Comparison of ENCODE assay signal across 26 cellular contexts in the genomic region with DNA sequence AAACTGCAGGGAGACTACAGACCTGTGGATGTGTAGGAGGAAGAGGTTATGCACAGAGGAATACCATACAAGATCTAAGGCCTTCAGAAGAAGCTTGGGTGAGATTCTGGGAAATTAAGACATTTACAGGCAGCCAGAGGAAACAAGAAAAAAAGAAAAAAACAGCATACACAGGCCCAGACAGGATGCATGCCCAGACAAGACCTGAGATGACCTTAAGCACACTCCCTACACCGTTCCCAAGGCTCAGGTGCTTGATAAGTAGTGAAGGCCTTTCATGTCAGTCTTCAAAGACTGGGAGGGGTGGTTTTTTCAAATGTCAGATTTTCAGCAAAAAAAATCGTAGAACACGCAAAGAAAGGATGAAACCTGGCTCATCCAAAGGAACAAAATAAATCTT.
"Had no signal": no experiment of that assay in that cellular context is flagged by ENCODE, and none has a peak within 500 bp of the region (broad histone marks: within the 10 kb centered on the region; RNA-seq: fewer than 3 reads in every experiment).

No MANE protein-coding gene starts in this region.

- H3K9ac ChIP-seq: neural progenitor cell, parathyroid adenoma had no signal

- H3K27ac ChIP-seq: colonic mucosa, gastroesophageal sphincter, heart left ventricle, hepatocyte, left lung, neural progenitor cell, parathyroid adenoma, right lobe of liver, thoracic aorta, tibial nerve, vagina had no signal

- H3K4me3 Mint-ChIP-seq: dendritic cell treated with granulocyte-macrophage colony-stimulating factor and Interleukin-4, amounts not matched to agents 40 ng/mL and 50 ng/mL, for 4 days; nephron; neural progenitor cell; stimulated activated naive B cell treated with anti-CD40 and anti-IgM and Interleukin-4, amounts not matched to agents 10 μg/mL and 1 μg/mL and 100 μg/mL, for 72 hours; stimulated activated naive CD8-positive, alpha-beta T cell treated with anti-CD3 and anti-CD28 coated beads, Interleukin-15, Interleukin-2, amounts not matched to agents 100 ng/mL and 50 ng/mL, for 24 hours had no signal

- DNase-seq: colonic mucosa; effector CD8-positive, alpha-beta T cell; erythroblast; heart left ventricle; left cardiac atrium; left lung; mesendoderm; midbrain; naive thymus-derived CD4-positive, alpha-beta T cell; right lobe of liver; small intestine; stimulated activated CD4-positive, alpha-beta T cell treated with anti-CD3 and anti-CD28 coated beads, Interleukin-15, amount 100 ng/mL, for 24 hours; stimulated activated CD4-positive, alpha-beta T cell treated with anti-CD3 and anti-CD28 coated beads, Interleukin-2, amount 100 ng/mL, for 48 hours; stimulated activated naive B cell treated with anti-CD40 and anti-IgM and Interleukin-4, amounts not matched to agents 10 μg/mL and 1 μg/mL and 100 μg/mL, for 72 hours had no signal

- ATAC-seq: gastroesophageal sphincter; heart left ventricle; left cardiac atrium; left lung; naive thymus-derived CD4-positive, alpha-beta T cell; right lobe of liver; stimulated activated naive B cell treated with anti-CD40 and anti-IgM and Interleukin-4, amounts not matched to agents 10 μg/mL and 1 μg/mL and 100 μg/mL, for 72 hours had no signal

- H3K79me2 ChIP-seq: hepatocyte, parathyroid adenoma had no signal

- H3K36me3 ChIP-seq: colonic mucosa, gastroesophageal sphincter, heart left ventricle, left lung, right lobe of liver, thoracic aorta, vagina had no signal

- H3K4me1 Mint-ChIP-seq: nephron; neural progenitor cell; stimulated activated naive B cell treated with anti-CD40 and anti-IgM and Interleukin-4, amounts not matched to agents 10 μg/mL and 1 μg/mL and 100 μg/mL, for 72 hours had no signal

- H3K4me3 ChIP-seq: colonic mucosa, gastroesophageal sphincter, heart left ventricle, hepatocyte, left lung, neural progenitor cell, right lobe of liver, thoracic aorta, tibial nerve, vagina had no signal

- FAIRE-seq: endothelial cell of umbilical vein, small intestine had no signal

- H3K4me1 ChIP-seq: colonic mucosa, gastroesophageal sphincter, heart left ventricle, left lung, neural progenitor cell, parathyroid adenoma, right lobe of liver, tibial nerve, vagina had no signal

- H3K27me3 Mint-ChIP-seq: dendritic cell treated with granulocyte-macrophage colony-stimulating factor and Interleukin-4, amounts not matched to agents 40 ng/mL and 50 ng/mL, for 4 days; naive thymus-derived CD4-positive, alpha-beta T cell; progenitor cell of endocrine pancreas; stimulated activated naive B cell treated with anti-CD40 and anti-IgM and Interleukin-4, amounts not matched to agents 10 μg/mL and 1 μg/mL and 100 μg/mL, for 72 hours; stimulated activated naive CD8-positive, alpha-beta T cell treated with anti-CD3 and anti-CD28 coated beads, Interleukin-15, Interleukin-2, amounts not matched to agents 100 ng/mL and 50 ng/mL, for 24 hours had no signal

- H3K9me3 ChIP-seq: colonic mucosa, right lobe of liver, vagina had no signal

- H2AFZ ChIP-seq: hepatocyte, neural progenitor cell, parathyroid adenoma had no signal

- H3K4me2 ChIP-seq: hepatocyte, neural progenitor cell had no signal

- H3K27ac Mint-ChIP-seq: dendritic cell treated with granulocyte-macrophage colony-stimulating factor and Interleukin-4, amounts not matched to agents 40 ng/mL and 50 ng/mL, for 4 days; nephron; neural progenitor cell; progenitor cell of endocrine pancreas; stimulated activated naive B cell treated with anti-CD40 and anti-IgM and Interleukin-4, amounts not matched to agents 10 μg/mL and 1 μg/mL and 100 μg/mL, for 72 hours; stimulated activated naive CD8-positive, alpha-beta T cell treated with anti-CD3 and anti-CD28 coated beads, Interleukin-15, Interleukin-2, amounts not matched to agents 100 ng/mL and 50 ng/mL, for 24 hours had no signal

- H3K27me3 ChIP-seq: colonic mucosa, gastroesophageal sphincter, heart left ventricle, hepatocyte, left lung, neural progenitor cell, right lobe of liver, tibial nerve, vagina had no signal
